ENCODE assay signal across 8 cellular contexts in genomic region chr15:90419738-90420487, GRCh38. TPM values are rescaled to one million over a fixed set of nuclear protein-coding genes. Genes with fewer than 3 reads are reported as not detected.
DNase-seq lines count a peak whose midpoint lies in the region; ATAC-seq and TF ChIP-seq lines count a peak whose summit lies in the region.

No MANE protein-coding gene starts in this region.

- no peaks in the 10 kb centered on the region for H3K9me3 ChIP-seq in stomach

- no peak overlapping the region for H4K8ac ChIP-seq in mesendoderm (ENCODE audit: low read depth, low read length)

- WGBS in stomach, 5 donors = 48 to 65% (median 61%) methylated on average over 6 to 7 of the region's 7 CpGs
- 100% methylated on average over 1 of the region's 7 CpGs for WGBS in mesendoderm (ENCODE audit: extremely low coverage, insufficient coverage, low lambda C conversion rate)

- H2BK120ac ChIP-seq in mesendoderm (ENCODE audit: low read depth, low read length) = no peak overlapping the region

- H3K18ac ChIP-seq in mesendoderm (ENCODE audit: low read length) = no peak overlapping the region

- TF ChIP-seq EP300 in stomach (IDR thresholded peaks at IDR 0.05) = no peak

- H3K4me2 ChIP-seq in mesendoderm (ENCODE audit: low read length) = no peak overlapping the region

- H3K4ac ChIP-seq in mesendoderm (ENCODE audit: low read depth, low read length) = no peak overlapping the region

- H4K5ac ChIP-seq in mesendoderm (ENCODE audit: low read length) = no peak overlapping the region

- H3K4me3 ChIP-seq in stomach (no peak overlapping the region), mesendoderm (ENCODE audit: low read length) (no peak overlapping the region)

- H3K79me1 ChIP-seq in mesendoderm (ENCODE audit: low read length) = peaks cover 16% of the 10 kb centered on the region

- H3K36me3 ChIP-seq in stomach (no peaks in the 10 kb centered on the region), mesendoderm (ENCODE audit: control insufficient read depth, insufficient read depth, low read length) (no peaks in the 10 kb centered on the region)

- no peak for TF ChIP-seq CTCF in stomach (IDR thresholded peaks at IDR 0.05)

- H2AK5ac ChIP-seq in mesendoderm (ENCODE audit: low read length) = no peak overlapping the region

- peak; percentile 85 for ATAC-seq in HG02884 (IDR thresholded peaks at IDR 0.05; ENCODE audit: unreplicated experiment)
- ATAC-seq in left ventricle myocardium superior = peak; percentile 64
- ATAC-seq in HG02571 (IDR thresholded peaks at IDR 0.05; ENCODE audit: unreplicated experiment) = no peak

- H3K4me1 ChIP-seq in stomach (peaks cover 42 to 81% (median 55%) of the 10 kb centered on the region in 4 donors), mesendoderm (ENCODE audit: control insufficient read depth, low read depth, low read length) (peaks cover 6% of the 10 kb centered on the region)

- no peaks in the 10 kb centered on the region for H3K27me3 ChIP-seq in stomach
- no peaks in the 10 kb centered on the region for H3K27me3 ChIP-seq in mesendoderm (ENCODE audit: insufficient read depth, low read length, poor library complexity)

- peaks cover 53% of the 10 kb centered on the region for H3K79me2 ChIP-seq in mesendoderm (ENCODE audit: control insufficient read depth, insufficient read depth, low read length)

- no peak overlapping the region for H2BK15ac ChIP-seq in mesendoderm (replicated peaks; ENCODE audit: low read depth)

- no peak overlapping the region for H2BK5ac ChIP-seq in mesendoderm (ENCODE audit: low read length)

- DNase-seq in GM03348 (ENCODE audit: low spot score) (peak; percentile 64), left ventricle myocardium superior (no peak), stomach (no peak), mesendoderm (no peak)
- peak; percentile 37 for DNase-seq in activated naive CD4-positive, alpha-beta T cell treated with anti-CD3 and anti-CD28 coated beads, Interleukin-2, amount 50 U/mL, for 16 hours
- DNase-seq in activated effector memory CD4-positive, alpha-beta T cell treated with Interleukin-2 at 50 U/mL for 16 hours = no peak

- H3K23ac ChIP-seq in mesendoderm (ENCODE audit: low read length) = no peak overlapping the region

- intact Hi-C loops in left ventricle myocardium superior (cut with micrococcal nuclease) = no loop called here
- intact Hi-C loops in stomach (cut with DNase I; ENCODE audit: low total_unique reads) = no loop called here

- H3K56ac ChIP-seq in mesendoderm (ENCODE audit: low read length) = no peak overlapping the region

- H3K9ac ChIP-seq in mesendoderm (ENCODE audit: low read length) = no peak overlapping the region

- peak overlapping the region in 4 of 5 donors; percentile 21 to 76 (median 68) for H3K27ac ChIP-seq in stomach
- no peak overlapping the region for H3K27ac ChIP-seq in mesendoderm (ENCODE audit: low read depth, low read length)

- TF ChIP-seq POLR2A in stomach (IDR thresholded peaks at IDR 0.05) = no peak

RNA-seq across cellular contexts. Expression of gene IQGAP1, which starts 31.9 kb away (rescaled TPM):
- total RNA-seq in left ventricle myocardium superior (35.4 TPM), stomach (100 to 1,000 TPM in 3 of 5 donors, 10 to 100 TPM in 2; 74.1 to 222 (median 160) TPM)
- polyA plus RNA-seq in stomach = 10 to 100 TPM; 22.3 to 64.5 (median 43.7) TPM
- 126 TPM for polyA plus RNA-seq in mesendoderm (2013, experiment 1 of 2)
- polyA plus RNA-seq in mesendoderm (2013, experiment 2 of 2) = 136 TPM

Comparison
In these comparisons a context has a peak if more than half of its experiments do, and no peak if none do; other contexts are left out.
1. DNase-seq: peak in GM03348 (single experiment) and activated naive CD4-positive, alpha-beta T cell treated with anti-CD3 and anti-CD28 coated beads, Interleukin-2, amount 50 U/mL, for 16 hours (single experiment); none in left ventricle myocardium superior (single experiment), stomach (single experiment), mesendoderm (single experiment) and activated effector memory CD4-positive, alpha-beta T cell treated with Interleukin-2 at 50 U/mL for 16 hours (single experiment).